2 cellular contexts compared by ENCODE assay signal in genomic region chr1:1060281-1061000, GRCh38.
TF ChIP-seq lines count a peak whose summit lies in the region.

No MANE protein-coding gene starts in this region.

TF ChIP-seq in IMR-90, 13 proteins besides CTCF, POLR2A, EP300 and RAD21:
- TF ChIP-seq MAZ (IDR thresholded peaks at IDR 0.05; ENCODE audit: borderline replicate concordance, low read depth, low read length), result no peak
- no peak for TF ChIP-seq RCOR1 (IDR thresholded peaks at IDR 0.05; ENCODE audit: insufficient replicate concordance, low read length)
- TF ChIP-seq RFX5 (IDR thresholded peaks at IDR 0.05; ENCODE audit: low read depth, low read length), result no peak
- no peak for TF ChIP-seq SMC3 (IDR thresholded peaks at IDR 0.05; ENCODE audit: low read depth, low read length)
- no peak for TF ChIP-seq CHD1 (IDR thresholded peaks at IDR 0.05; ENCODE audit: low read depth, low read length)
- TF ChIP-seq, protein P1, sequence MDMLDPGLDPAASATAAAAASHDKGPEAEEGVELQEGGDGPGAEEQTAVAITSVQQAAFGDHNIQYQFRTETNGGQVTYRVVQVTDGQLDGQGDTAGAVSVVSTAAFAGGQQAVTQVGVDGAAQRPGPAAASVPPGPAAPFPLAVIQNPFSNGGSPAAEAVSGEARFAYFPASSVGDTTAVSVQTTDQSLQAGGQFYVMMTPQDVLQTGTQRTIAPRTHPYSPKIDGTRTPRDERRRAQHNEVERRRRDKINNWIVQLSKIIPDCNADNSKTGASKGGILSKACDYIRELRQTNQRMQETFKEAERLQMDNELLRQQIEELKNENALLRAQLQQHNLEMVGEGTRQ (IDR thresholded peaks at IDR 0.05; ENCODE audit: low read depth, low read length), result no peak
- TF ChIP-seq MXI1 (IDR thresholded peaks at IDR 0.05; ENCODE audit: borderline replicate concordance, low read depth, low read length), result no peak
- no peak for TF ChIP-seq FOS (IDR thresholded peaks at IDR 0.05; ENCODE audit: low read depth, low read length)
- TF ChIP-seq BHLHE40 (IDR thresholded peaks at IDR 0.05; ENCODE audit: low read depth, low read length), result no peak
- no peak for TF ChIP-seq NFE2L2 (IDR thresholded peaks at IDR 0.05; ENCODE audit: low read depth, low read length)
- TF ChIP-seq, protein P2, sequence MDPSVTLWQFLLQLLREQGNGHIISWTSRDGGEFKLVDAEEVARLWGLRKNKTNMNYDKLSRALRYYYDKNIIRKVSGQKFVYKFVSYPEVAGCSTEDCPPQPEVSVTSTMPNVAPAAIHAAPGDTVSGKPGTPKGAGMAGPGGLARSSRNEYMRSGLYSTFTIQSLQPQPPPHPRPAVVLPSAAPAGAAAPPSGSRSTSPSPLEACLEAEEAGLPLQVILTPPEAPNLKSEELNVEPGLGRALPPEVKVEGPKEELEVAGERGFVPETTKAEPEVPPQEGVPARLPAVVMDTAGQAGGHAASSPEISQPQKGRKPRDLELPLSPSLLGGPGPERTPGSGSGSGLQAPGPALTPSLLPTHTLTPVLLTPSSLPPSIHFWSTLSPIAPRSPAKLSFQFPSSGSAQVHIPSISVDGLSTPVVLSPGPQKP (IDR thresholded peaks at IDR 0.05; ENCODE audit: borderline replicate concordance, low read depth, low read length), result no peak
TF ChIP-seq in IMR-90: peak in this region for 0.

TF ChIP-seq in GM12878, 131 proteins besides CTCF, POLR2A, EP300 and RAD21:
- TF ChIP-seq NFYA (IDR thresholded peaks at IDR 0.05; ENCODE audit: borderline replicate concordance, low read depth, low read length), result no peak
- TF ChIP-seq ETV6 (conservative IDR thresholded peaks at IDR 0.05 in 1 of 2, IDR thresholded peaks at IDR 0.05 in 1 of 2; ENCODE audit: borderline replicate concordance in 1 of 2, low read depth in 1 of 2), result no peak
- no peak for TF ChIP-seq SUPT20H (IDR thresholded peaks at IDR 0.05; ENCODE audit: borderline replicate concordance, control insufficient read depth, low read depth, low read length)
- TF ChIP-seq, protein P3, sequence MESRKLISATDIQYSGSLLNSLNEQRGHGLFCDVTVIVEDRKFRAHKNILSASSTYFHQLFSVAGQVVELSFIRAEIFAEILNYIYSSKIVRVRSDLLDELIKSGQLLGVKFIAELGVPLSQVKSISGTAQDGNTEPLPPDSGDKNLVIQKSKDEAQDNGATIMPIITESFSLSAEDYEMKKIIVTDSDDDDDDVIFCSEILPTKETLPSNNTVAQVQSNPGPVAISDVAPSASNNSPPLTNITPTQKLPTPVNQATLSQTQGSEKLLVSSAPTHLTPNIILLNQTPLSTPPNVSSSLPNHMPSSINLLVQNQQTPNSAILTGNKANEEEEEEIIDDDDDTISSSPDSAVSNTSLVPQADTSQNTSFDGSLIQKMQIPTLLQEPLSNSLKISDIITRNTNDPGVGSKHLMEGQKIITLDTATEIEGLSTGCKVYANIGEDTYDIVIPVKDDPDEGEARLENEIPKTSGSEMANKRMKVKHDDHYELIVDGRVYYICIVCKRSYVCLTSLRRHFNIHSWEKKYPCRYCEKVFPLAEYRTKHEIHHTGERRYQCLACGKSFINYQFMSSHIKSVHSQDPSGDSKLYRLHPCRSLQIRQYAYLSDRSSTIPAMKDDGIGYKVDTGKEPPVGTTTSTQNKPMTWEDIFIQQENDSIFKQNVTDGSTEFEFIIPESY (IDR thresholded peaks at IDR 0.05), result no peak
- TF ChIP-seq PML (IDR thresholded peaks at IDR 0.05; ENCODE audit: low read length), result no peak
- TF ChIP-seq TAF1 (IDR thresholded peaks at IDR 0.05; ENCODE audit: borderline replicate concordance, low read depth, low read length), result no peak
- no peak for TF ChIP-seq KDM1A (IDR thresholded peaks at IDR 0.05; ENCODE audit: borderline replicate concordance)
- TF ChIP-seq, protein P4, sequence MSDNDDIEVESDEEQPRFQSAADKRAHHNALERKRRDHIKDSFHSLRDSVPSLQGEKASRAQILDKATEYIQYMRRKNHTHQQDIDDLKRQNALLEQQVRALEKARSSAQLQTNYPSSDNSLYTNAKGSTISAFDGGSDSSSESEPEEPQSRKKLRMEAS (IDR thresholded peaks at IDR 0.05; ENCODE audit: low read depth, low read length), result no peak
